ENCODE assay signal across 2 cellular contexts in genomic region chr16:166375-167116, GRCh38.
TF ChIP-seq lines count a peak whose summit lies in the region.

No MANE protein-coding gene starts in this region.

TF ChIP-seq in GM23338, 12 proteins besides CTCF, POLR2A, EP300 and RAD21:
- TF ChIP-seq REST (IDR thresholded peaks at IDR 0.05; ENCODE audit: unreplicated experiment) (peak; percentile 6), JUNB (IDR thresholded peaks at IDR 0.05; ENCODE audit: unreplicated experiment) (no peak), POLR2AphosphoS5 (IDR thresholded peaks at IDR 0.05; ENCODE audit: low read depth) (no peak), STAT1 (IDR thresholded peaks at IDR 0.05; ENCODE audit: unreplicated experiment) (no peak), ZNF114 (CRISPR knock-in tag; IDR thresholded peaks at IDR 0.05) (no peak), CREB1 (CRISPR knock-in tag; IDR thresholded peaks at IDR 0.05; ENCODE audit: low read depth) (no peak), ZNF331 (CRISPR knock-in tag; IDR thresholded peaks at IDR 0.05; ENCODE audit: low read depth) (no peak), EZH2phosphoT487 (IDR thresholded peaks at IDR 0.05; ENCODE audit: unreplicated experiment) (no peak), NANOG (IDR thresholded peaks at IDR 0.05; ENCODE audit: borderline replicate concordance) (no peak), EZH2 (IDR thresholded peaks at IDR 0.05; ENCODE audit: low read depth, unreplicated experiment) (peak; percentile 75), ETS1 (IDR thresholded peaks at IDR 0.05) (no peak), ZNF462 (CRISPR knock-in tag; IDR thresholded peaks at IDR 0.05) (no peak)

TF ChIP-seq in K562, 482 proteins besides CTCF, POLR2A, EP300 and RAD21:
- 0 out of 2 replicates have a peak, but pooled peaks have one; percentile 64 for TF ChIP-seq SPI1 (IDR thresholded peaks at IDR 0.05; ENCODE audit: borderline replicate concordance, low read depth, low read length)
- TF ChIP-seq PRDM10 (IDR thresholded peaks at IDR 0.05; ENCODE audit: partially characterized antibody) = no peak
- TF ChIP-seq CEBPZ (IDR thresholded peaks at IDR 0.05; ENCODE audit: borderline replicate concordance, low read depth, low read length) = no peak
- TF ChIP-seq RREB1 (CRISPR knock-in tag; IDR thresholded peaks at IDR 0.05) = no peak
- no peak for TF ChIP-seq DIDO1 (tag; IDR thresholded peaks at IDR 0.05; ENCODE audit: low read depth)
- TF ChIP-seq ZBTB33 (CRISPR knock-in tag; IDR thresholded peaks at IDR 0.05) = 0 out of 2 replicates have a peak, but pooled peaks have one; percentile 59
TF ChIP-seq in K562: peak in this region for 2.
